7 cellular contexts compared by ENCODE assay signal in genomic region chr9:134066546-134066922, GRCh38. TPM values are rescaled to one million over a fixed set of nuclear protein-coding genes. Genes with fewer than 3 reads are reported as not detected.
DNase-seq lines count a peak whose midpoint lies in the region; ATAC-seq and TF ChIP-seq lines count a peak whose summit lies in the region.

No MANE protein-coding gene starts in this region.

- TF ChIP-seq CTCF in breast epithelium (IDR thresholded peaks at IDR 0.05) = no peak

- H2AK5ac ChIP-seq in mesendoderm (ENCODE audit: low read length) = no peak overlapping the region

- peak overlapping the region; percentile 77 to 99 (median 86) for H3K4me3 ChIP-seq in breast epithelium
- H3K4me3 ChIP-seq in mesendoderm (ENCODE audit: low read length) = peak overlapping the region; percentile 94

- H3K27ac ChIP-seq in breast epithelium = peak overlapping the region; percentile 63 to 99
- no peak overlapping the region for H3K27ac ChIP-seq in mesendoderm (ENCODE audit: low read depth, low read length)

- no peak overlapping the region for H4K5ac ChIP-seq in mesendoderm (ENCODE audit: low read length)

- no peak overlapping the region for H4K8ac ChIP-seq in mesendoderm (ENCODE audit: low read depth, low read length)

- H3K36me3 ChIP-seq in ES-I3 (ENCODE audit: insufficient read depth, low read length) = no peaks in the 10 kb centered on the region
- H3K36me3 ChIP-seq in breast epithelium = no peaks in the 10 kb centered on the region
- H3K36me3 ChIP-seq in mesendoderm (ENCODE audit: control insufficient read depth, insufficient read depth, low read length) = no peaks in the 10 kb centered on the region

- no peak overlapping the region for H3K23ac ChIP-seq in mesendoderm (ENCODE audit: low read length)

- H3K4me1 ChIP-seq in ES-I3 (ENCODE audit: insufficient read depth, low read length) = peaks cover 10% of the 10 kb centered on the region
- peaks cover 9 to 27% of the 10 kb centered on the region in 2 donors for H3K4me1 ChIP-seq in breast epithelium
- H3K4me1 ChIP-seq in mesendoderm (ENCODE audit: control insufficient read depth, low read depth, low read length) = peaks cover 5% of the 10 kb centered on the region

- H3K56ac ChIP-seq in mesendoderm (ENCODE audit: low read length) = peak overlapping the region; percentile 93

- DNase-seq in M059J (ENCODE audit: low read depth) (peak; percentile 23), breast epithelium (ENCODE audit: low spot score in 2 of 2) (no peak), mesendoderm (peak; percentile 56), LoVo (ENCODE audit: low spot score) (no peak)

- no peak overlapping the region for H2BK15ac ChIP-seq in mesendoderm (replicated peaks; ENCODE audit: low read depth)

- intact Hi-C loops in breast epithelium (cut with DNase I; ENCODE audit: low total_unique reads) = loop anchor here (2.0 kb wide), 1 partner anchor 64 kb away; no protein-coding TSS in a partner anchor

- peak overlapping the region; percentile 56 for H3K4me2 ChIP-seq in mesendoderm (ENCODE audit: low read length)

- no peak overlapping the region for H2BK120ac ChIP-seq in mesendoderm (ENCODE audit: low read depth, low read length)

- TF ChIP-seq POLR2A in breast epithelium (IDR thresholded peaks at IDR 0.05) = no peak

- peak overlapping the region; percentile 98 for H3K9ac ChIP-seq in ES-I3 (ENCODE audit: low read depth, low read length)
- H3K9ac ChIP-seq in mesendoderm (ENCODE audit: low read length) = peak overlapping the region; percentile 97

- no peak overlapping the region for H2BK5ac ChIP-seq in mesendoderm (ENCODE audit: low read length)

- WGBS in mesendoderm (ENCODE audit: extremely low coverage, insufficient coverage, low lambda C conversion rate) = no CpG with 5 or more reads among the region's 10 CpGs

- H3K4ac ChIP-seq in mesendoderm (ENCODE audit: low read depth, low read length) = peak overlapping the region; percentile 73

- H3K79me2 ChIP-seq in mesendoderm (ENCODE audit: control insufficient read depth, insufficient read depth, low read length) = peaks cover 54% of the 10 kb centered on the region

- H3K18ac ChIP-seq in mesendoderm (ENCODE audit: low read length) = peak overlapping the region; percentile 84

- peaks cover 21% of the 10 kb centered on the region for H3K79me1 ChIP-seq in mesendoderm (ENCODE audit: low read length)

- ATAC-seq in GM18873 (IDR thresholded peaks at IDR 0.05; ENCODE audit: low FRiP score, unreplicated experiment) (no peak), GM21717 (IDR thresholded peaks at IDR 0.05; ENCODE audit: unreplicated experiment) (no peak)

- H3K27me3 ChIP-seq in breast epithelium (no peaks in the 10 kb centered on the region), mesendoderm (ENCODE audit: insufficient read depth, low read length, poor library complexity) (no peaks in the 10 kb centered on the region)

- H3K9me3 ChIP-seq in ES-I3 (ENCODE audit: control insufficient read depth, insufficient read depth, low read length) = peaks cover 3% of the 10 kb centered on the region; the same call in 1 of the 2 replicates
- H3K9me3 ChIP-seq in breast epithelium = no peaks in the 10 kb centered on the region

RNA-seq across cellular contexts. Expression of gene BRD3, which starts 1.3 kb away (rescaled TPM):
- 4.6 and 5.5 TPM in 2 replicates for total RNA-seq in M059J (2014; rRNA removed; shearing (Covaris generic))
- total RNA-seq in breast epithelium = 10 to 100 TPM; 21.6 to 26.2 (median 24.6) TPM
- polyA plus RNA-seq in mesendoderm (2013, experiment 1 of 2) = 29.9 TPM
- 30.0 TPM for polyA plus RNA-seq in mesendoderm (2013, experiment 2 of 2)

RNA-seq across cellular contexts. Expression of gene BRD3OS, which starts 41.3 kb away (rescaled TPM):
- 22.7 and 32.3 TPM in 2 replicates for total RNA-seq in M059J (2014; rRNA removed; shearing (Covaris generic))
- total RNA-seq in breast epithelium = 10 to 100 TPM; 11.1 to 14.4 (median 11.4) TPM
- 11.4 TPM for polyA plus RNA-seq in mesendoderm (2013, experiment 1 of 2)
- polyA plus RNA-seq in mesendoderm (2013, experiment 2 of 2) = 11.5 TPM

Comparison
In these comparisons a context has a peak if more than half of its experiments do, and no peak if none do; other contexts are left out.
1. DNase-seq: peak in M059J (single experiment) and mesendoderm (single experiment); none in breast epithelium (0 of 2) and LoVo (single experiment).